ENCODE assay signal across 12 cellular contexts in genomic region chr20:63819224-63819917, GRCh38. TPM values are rescaled to one million over a fixed set of nuclear protein-coding genes. Genes with fewer than 3 reads are reported as not detected.
A peak's percentile ranks its signal among the peaks of the same experiment; 100 is the strongest.
DNase-seq lines count a peak whose midpoint lies in the region; ATAC-seq, FAIRE-seq and TF ChIP-seq lines count a peak whose summit lies in the region.
"Had no signal": no experiment of that assay in that cellular context is flagged by ENCODE, and none has a peak within 500 bp of the region (broad histone marks: within the 10 kb centered on the region; RNA-seq: fewer than 3 reads in every experiment).

No MANE protein-coding gene starts in this region.

- H3K9me3 ChIP-seq in A549 (no peaks in the 10 kb centered on the region), K562 (replicated peaks; ENCODE audit: control insufficient read depth, insufficient read depth, low read depth, low read length) (no peaks in the 10 kb centered on the region), left lung (no peaks in the 10 kb centered on the region)

- FAIRE-seq in A549 (lab: Jason Lieb, UNC) (no peak), K562 (lab: Jason Lieb, UNC) (peak; percentile 89)

- TF ChIP-seq POLR2A in A549 (IDR thresholded peaks at IDR 0.05; ENCODE audit: low read length) (no peak), K562 (conservative IDR thresholded peaks at IDR 0.05) (no peak)

- peak overlapping the region; percentile 29 to 64 for H3K9ac ChIP-seq in K562 (ENCODE audit: insufficient read depth in 1 of 2, low read depth in 2 of 2, low read length in 2 of 2)

- H3K9me1 ChIP-seq in K562 (ENCODE audit: control insufficient read depth, insufficient read depth, low read length), result no peaks in the 10 kb centered on the region

- peak overlapping the region; percentile 87 for H3K4me2 ChIP-seq in A549
- peak overlapping the region; percentile 88 for H3K4me2 ChIP-seq in K562 (ENCODE audit: insufficient read depth, low read length)

- no peak overlapping the region for H3K27ac ChIP-seq in A549
- peak overlapping the region; percentile 32; the same call in 1 of the 3 replicates for H3K27ac ChIP-seq in K562 (ENCODE audit: extremely low read depth, low read depth, low read length)
- H3K27ac ChIP-seq in left lung, result no peak overlapping the region

- peak overlapping the region; percentile 41 for H3K4me3 ChIP-seq in A549
- peak overlapping the region; percentile 32 for H3K4me3 ChIP-seq in K562
- H3K4me3 ChIP-seq in left lung, result no peak overlapping the region

- H3K27me3 ChIP-seq in K562 (ENCODE audit: control insufficient read depth in 2 of 2, insufficient read depth in 2 of 2, low read length in 2 of 2) (peaks cover 0 to 7% of the 10 kb centered on the region in 2 experiments; a peak in 2 of 5 replicates), left lung (no peaks in the 10 kb centered on the region)

- CTCF ChIA-PET in A549 (lab: Yijun Ruan, JAX) (interaction anchor here (0.5 to 2.4 kb wide), 8 partner anchors 12 to 391 kb away, joined by 3 to 10 read pairs (median 3); partner anchors contain the start of gene ZBTB46), HEK293T (lab: Yijun Ruan, JAX) (no interaction called here), K562 (lab: Yijun Ruan, JAX; ENCODE audit: low intra/inter-chr PET ratio) (interaction anchor here (0.7 kb wide), 2 partner anchors 44 to 155 kb away, joined by 3 read pairs; no protein-coding TSS in a partner anchor)

- TF ChIP-seq CTCF in A549 (IDR thresholded peaks at IDR 0.05) (peak; percentile 39; the same call in 2 of the 3 replicates), K562 (IDR thresholded peaks at IDR 0.05 in 2 of 3, conservative IDR thresholded peaks at IDR 0.05 in 1 of 3; ENCODE audit: insufficient read depth in 2 of 3, low read depth in 1 of 3, low read length in 3 of 3) (peak; percentile 65 to 72 (median 68)), left lung (IDR thresholded peaks at IDR 0.05) (no peak)

- TF ChIP-seq RAD21 in A549 (conservative IDR thresholded peaks at IDR 0.05 in 1 of 2, IDR thresholded peaks at IDR 0.05 in 1 of 2), result 0 out of 5 replicates have a peak, but pooled peaks of 1 of the 2 experiments have one; percentile 15
- TF ChIP-seq RAD21 in K562 (CRISPR knock-in tag; conservative IDR thresholded peaks at IDR 0.05 in 1 of 2, IDR thresholded peaks at IDR 0.05 in 1 of 2), result peak; percentile 44 to 58

- 0 out of 3 replicates have a peak, but pooled peaks cover 5% of the 10 kb centered on the region for H3K4me1 ChIP-seq in A549
- H3K4me1 ChIP-seq in K562 (replicated peaks in 1 of 2; ENCODE audit: control insufficient read depth in 2 of 2, insufficient read depth in 2 of 2, low read length in 2 of 2), result peaks cover 15 to 32% of the 10 kb centered on the region in 2 experiments
- no peaks in the 10 kb centered on the region for H3K4me1 ChIP-seq in left lung

- TF ChIP-seq EP300 in A549 (IDR thresholded peaks at IDR 0.05) (no peak), K562 (IDR thresholded peaks at IDR 0.05; ENCODE audit: low read length) (no peak)

- intact Hi-C loops in K562 (cut with micrococcal nuclease), result loop anchor here (2.0 kb wide), 1 partner anchor 45 kb away; the partner anchor contains the start of gene TPD52L2
- intact Hi-C loops in left lung (cut with DNase I), result no loop called here

- DNase-seq in A549 (ENCODE audit: low read depth in 1 of 2, low spot score in 1 of 2), result peak; percentile 40 to 52
- DNase-seq in HEK293T (ENCODE audit: extremely low spot score), result peak; percentile 46
- DNase-seq in K562 (ENCODE audit: extremely low read depth in 1 of 4, low spot score in 3 of 4), result peak; percentile 56 to 78 (median 59)
- DNase-seq in left lung, result no peak
- DNase-seq in SIG-M5 (lab: John Stamatoyannopoulos, UW), result no peak
- DNase-seq in NK-92 (lab: John Stamatoyannopoulos, UW; ENCODE audit: unreplicated experiment), result no peak
- no peak for DNase-seq in cortex of kidney (lab: John Stamatoyannopoulos, UW)
- DNase-seq: activated CD8-positive, alpha-beta memory T cell treated with anti-CD3 and anti-CD28 coated beads, Interleukin-2, amount 50 U/mL, for 4 hours; GDM1; NCI-H2081; stimulated activated CD4-positive, alpha-beta T cell treated with anti-CD3 and anti-CD28 coated beads, Interleukin-4, amount 100 ng/mL, for 1 hour had no signal

- in situ Hi-C loops in K562 (cut with MboI), result no loop called here

- ATAC-seq in A549 (peak; percentile 77 to 81; a peak in 5 of 6 replicates), K562 (peak; percentile 88), left lung (peak; percentile 43), HG02884 (IDR thresholded peaks at IDR 0.05; ENCODE audit: unreplicated experiment) (no peak)

- no peaks in the 10 kb centered on the region for H3K36me3 ChIP-seq in K562 (ENCODE audit: control insufficient read depth, insufficient read depth, low read length)
- H3K36me3 ChIP-seq in left lung, result no peaks in the 10 kb centered on the region

- H2AFZ ChIP-seq in K562 (ENCODE audit: low read depth, low read length), result peak overlapping the region; percentile 95

- 28% methylated on average over 24 of the region's 24 CpGs for WGBS in A549 (ENCODE audit: missing lambda C conversion rate)
- WGBS in K562 (ENCODE audit: insufficient coverage, low coverage, missing lambda C conversion rate), result 6% methylated on average over 24 of the region's 24 CpGs

- no TSS peak for BruUV-seq in K562 (replicated peaks; lab: Mats Ljungman, UMichigan)

- H4K20me1 ChIP-seq in K562 (replicated peaks; ENCODE audit: control insufficient read depth, insufficient read depth, low read length), result no peaks in the 10 kb centered on the region; the same call in 1 of the 2 replicates

- POLR2A ChIA-PET in A549 (lab: Yijun Ruan, JAX), result interaction anchor here (0.7 to 1.1 kb wide), 2 partner anchors 59 to 696 kb away, joined by 5 to 7 read pairs; no protein-coding TSS in a partner anchor
- POLR2A ChIA-PET in HEK293T (lab: Yijun Ruan, JAX), result no interaction called here
- POLR2A ChIA-PET in K562 (lab: Yijun Ruan, JAX), result no interaction called here

- no peaks in the 10 kb centered on the region for H3K79me2 ChIP-seq in K562 (ENCODE audit: control insufficient read depth, insufficient read depth, low read length)

RNA-seq across cellular contexts. Expression of gene ZBTB46, which starts 11.7 kb away (rescaled TPM):
- polyA plus RNA-seq in A549 (2011; rRNA removed), result 0.17 and 0.26 TPM in 2 replicates
- polyA plus RNA-seq in A549 (2012; cell fraction: cytosol; rRNA removed), result 0.32 and 0.76 TPM in 2 replicates
- 1.2 and 1.3 TPM in 2 replicates for polyA plus RNA-seq in A549 (2012; cell fraction: nucleus; rRNA removed)
- 0.32 to 0.43 TPM (median 0.42 TPM) in 3 replicates for polyA plus RNA-seq in A549 (2017; fragmentation: RNase III; extraction: RNeasy Plus Mini Kit Qiagen cat#74134 plus additional on column Dnase treatment)
- 2.6 and 2.8 TPM in 2 replicates for polyA minus RNA-seq in A549 (2011; rRNA and poly(A)+ RNA removed)
- total RNA-seq in K562 (2011; cell fraction: chromatin; rRNA removed; ENCODE audit: low replicate concordance), result 6.4 and 23.8 TPM in 2 replicates
- total RNA-seq in K562 (2011; cell fraction: nucleolus; rRNA removed), result 8.2 and 11.0 TPM in 2 replicates
- 6.0 and 7.5 TPM in 2 replicates for total RNA-seq in K562 (2011; cell fraction: nucleoplasm; rRNA removed)
- 2.2 and 2.6 TPM in 2 replicates for total RNA-seq in K562 (2014; rRNA removed)
- total RNA-seq in K562 (2014; rRNA removed; fragmentation: Illumina TruSeq; extraction: Trizol), result 0.38 and 0.40 TPM in 2 replicates
- total RNA-seq in K562 (2015; rRNA removed; fragmentation: Illumina TruSeq; extraction: Trizol), result 2.3 TPM in 2 replicates
- total RNA-seq in K562 (2021), result 4.1 and 4.6 TPM in 2 replicates
- polyA plus RNA-seq in K562 (2011; rRNA removed), result 1.1 and 1.7 TPM in 2 replicates
- polyA plus RNA-seq in K562 (2011; cell fraction: cytosol; rRNA removed), result 1.7 and 3.0 TPM in 2 replicates
- 4.8 and 8.1 TPM in 2 replicates for polyA plus RNA-seq in K562 (2011; cell fraction: nucleus; rRNA removed)
- 2.3 and 3.0 TPM in 2 replicates for polyA plus RNA-seq in K562 (2012)
- polyA plus RNA-seq in K562 (2014; fragmentation: Illumina TruSeq; extraction: Trizol), result 0.39 and 1.1 TPM in 2 replicates
- under 1 TPM; 0.29 to 0.58 TPM for polyA plus RNA-seq in K562 (2014; fragmentation: Nextera tagmentation; extraction: Ambion mirVana)
- polyA plus RNA-seq in K562 (2014; rRNA removed), result 1.3 and 2.0 TPM in 2 replicates
- polyA minus RNA-seq in K562 (2011; rRNA and poly(A)+ RNA removed), result 13.0 and 13.5 TPM in 2 replicates
- 14.3 and 18.7 TPM in 2 replicates for polyA minus RNA-seq in K562 (2011; cell fraction: cytosol; rRNA and poly(A)+ RNA removed)
- 4.2 and 5.1 TPM in 2 replicates for polyA minus RNA-seq in K562 (2011; cell fraction: nucleus; rRNA and poly(A)+ RNA removed)
- total RNA-seq in left lung, result 10 to 100 TPM in 1 of 2 donors, 1 to 10 TPM in 1; 9.2 to 11.3 TPM

RNA-seq across cellular contexts. Expression of gene ABHD16B, which starts 41.9 kb away (rescaled TPM):
- not detected in 2 replicates for polyA plus RNA-seq in A549 (2011; rRNA removed)
- not detected in 2 replicates for polyA plus RNA-seq in A549 (2012; cell fraction: cytosol; rRNA removed)
- not detected in 2 replicates for polyA plus RNA-seq in A549 (2012; cell fraction: nucleus; rRNA removed)
- not detected in 3 replicates for polyA plus RNA-seq in A549 (2017; fragmentation: RNase III; extraction: RNeasy Plus Mini Kit Qiagen cat#74134 plus additional on column Dnase treatment)
- polyA minus RNA-seq in A549 (2011; rRNA and poly(A)+ RNA removed), result not detected in 2 replicates
- not detected in 2 replicates for total RNA-seq in K562 (2011; cell fraction: chromatin; rRNA removed; ENCODE audit: low replicate concordance)
- not detected in 2 replicates for total RNA-seq in K562 (2011; cell fraction: nucleolus; rRNA removed)
- total RNA-seq in K562 (2011; cell fraction: nucleoplasm; rRNA removed), result not detected in 2 replicates
- total RNA-seq in K562 (2014; rRNA removed), result not detected in 2 replicates
- not detected in 2 replicates for total RNA-seq in K562 (2014; rRNA removed; fragmentation: Illumina TruSeq; extraction: Trizol)
- not detected in 2 replicates for total RNA-seq in K562 (2015; rRNA removed; fragmentation: Illumina TruSeq; extraction: Trizol)
- not detected in 2 replicates for total RNA-seq in K562 (2021)
- polyA plus RNA-seq in K562 (2011; rRNA removed), result not detected in 2 replicates
- not detected in 2 replicates for polyA plus RNA-seq in K562 (2011; cell fraction: cytosol; rRNA removed)
- not detected in 2 replicates for polyA plus RNA-seq in K562 (2011; cell fraction: nucleus; rRNA removed)
- polyA plus RNA-seq in K562 (2012), result not detected in 2 replicates
- polyA plus RNA-seq in K562 (2014; fragmentation: Illumina TruSeq; extraction: Trizol), result not detected in 2 replicates
- polyA plus RNA-seq in K562 (2014; fragmentation: Nextera tagmentation; extraction: Ambion mirVana), result not detected
- not detected in 2 replicates for polyA plus RNA-seq in K562 (2014; rRNA removed)
- not detected in 2 replicates for polyA minus RNA-seq in K562 (2011; rRNA and poly(A)+ RNA removed)
- not detected in 2 replicates for polyA minus RNA-seq in K562 (2011; cell fraction: cytosol; rRNA and poly(A)+ RNA removed)
- polyA minus RNA-seq in K562 (2011; cell fraction: nucleus; rRNA and poly(A)+ RNA removed), result not detected in 2 replicates
- total RNA-seq in left lung, result under 1 TPM in 1 of 2 donors, not detected in 1; 0.18 TPM

RNA-seq across cellular contexts. Expression of gene TPD52L2, which starts 45.7 kb away (rescaled TPM):
- polyA plus RNA-seq in A549 (2011; rRNA removed) (86.3 and 93.9 TPM in 2 replicates), A549 (2017; fragmentation: RNase III; extraction: RNeasy Plus Mini Kit Qiagen cat#74134 plus additional on column Dnase treatment) (94.1 to 102 TPM (median 99.0 TPM) in 3 replicates), K562 (2011; rRNA removed) (97.8 and 117 TPM in 2 replicates), K562 (2014; fragmentation: Illumina TruSeq; extraction: Trizol) (112 and 115 TPM in 2 replicates), K562 (2014; fragmentation: Nextera tagmentation; extraction: Ambion mirVana) (1 to 10 TPM; 1.9 to 9.3 TPM), K562 (2014; rRNA removed) (98.5 and 99.5 TPM in 2 replicates)
- polyA plus RNA-seq in A549 (2012; cell fraction: cytosol; rRNA removed), result 110 and 126 TPM in 2 replicates
- polyA plus RNA-seq in A549 (2012; cell fraction: nucleus; rRNA removed), result 116 and 134 TPM in 2 replicates
- polyA minus RNA-seq in A549 (2011; rRNA and poly(A)+ RNA removed), result 44.8 and 56.1 TPM in 2 replicates
- total RNA-seq in K562 (2011; cell fraction: chromatin; rRNA removed; ENCODE audit: low replicate concordance), result 66.8 and 118 TPM in 2 replicates
- 62.7 and 66.1 TPM in 2 replicates for total RNA-seq in K562 (2011; cell fraction: nucleolus; rRNA removed)
- 60.7 and 71.2 TPM in 2 replicates for total RNA-seq in K562 (2011; cell fraction: nucleoplasm; rRNA removed)
- total RNA-seq in K562 (2014; rRNA removed) (54.7 and 69.8 TPM in 2 replicates), K562 (2014; rRNA removed; fragmentation: Illumina TruSeq; extraction: Trizol) (60.6 and 66.7 TPM in 2 replicates), K562 (2015; rRNA removed; fragmentation: Illumina TruSeq; extraction: Trizol) (74.6 and 76.2 TPM in 2 replicates), K562 (2021) (94.2 and 95.4 TPM in 2 replicates), left lung (100 to 1,000 TPM; 105 to 116 TPM)
- polyA plus RNA-seq in K562 (2011; cell fraction: cytosol; rRNA removed), result 109 and 128 TPM in 2 replicates
- 76.7 and 81.1 TPM in 2 replicates for polyA plus RNA-seq in K562 (2011; cell fraction: nucleus; rRNA removed)
- polyA plus RNA-seq in K562 (2012), result 73.1 and 95.5 TPM in 2 replicates
- 48.0 and 69.0 TPM in 2 replicates for polyA minus RNA-seq in K562 (2011; rRNA and poly(A)+ RNA removed)
- 69.2 and 82.6 TPM in 2 replicates for polyA minus RNA-seq in K562 (2011; cell fraction: cytosol; rRNA and poly(A)+ RNA removed)
- polyA minus RNA-seq in K562 (2011; cell fraction: nucleus; rRNA and poly(A)+ RNA removed), result 18.4 and 23.2 TPM in 2 replicates

Comparison
In these comparisons a context has a peak if more than half of its experiments do, and no peak if none do; other contexts are left out.
1. DNase-seq: peak in A549 (2 of 2), HEK293T (single experiment) and K562 (4 of 4); none in left lung (0 of 2), SIG-M5 (single experiment), NK-92 (single experiment) and cortex of kidney (single experiment).
2. H3K4me3 ChIP-seq: peak in A549 (single experiment) and K562 (single experiment); none in left lung (0 of 2).
3. CTCF ChIP-seq: peak in A549 (single experiment) and K562 (3 of 3); none in left lung (0 of 2).
4. Of the 35 proteins assayed by ChIP-seq in both K562 and A549: peak only in K562: BHLHE40 and USF2; only in A549: none; in both: CTCF and SMC3; in neither: 29; mixed calls (peak in some experiments, not most) for 2.